Comparison of ENCODE assay signal across 1 cellular context in the genomic region with DNA sequence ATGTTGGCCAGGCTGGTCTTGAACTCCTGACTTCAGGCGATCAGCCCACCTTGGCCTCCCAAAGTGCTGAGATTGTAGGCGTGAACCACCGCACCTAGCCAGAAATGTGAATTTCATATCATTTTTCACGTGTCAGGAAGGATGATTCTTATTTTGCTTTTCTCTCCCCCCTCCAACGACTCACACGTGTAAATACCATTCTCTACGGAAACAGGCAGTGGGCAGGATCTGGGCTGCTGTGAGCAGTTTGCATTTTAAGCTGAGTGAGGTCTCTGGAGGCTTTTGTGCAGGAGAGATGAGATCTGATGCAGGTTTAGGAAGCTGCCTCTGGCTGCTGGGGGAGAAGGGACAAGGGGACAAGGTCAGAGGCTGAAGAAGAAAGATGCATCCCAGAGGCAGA.
TF ChIP-seq lines count a peak whose summit lies in the region.

No MANE protein-coding gene starts in this region.

TF ChIP-seq in IMR-90, 13 proteins besides CTCF, POLR2A, EP300 and RAD21:
- no peak for TF ChIP-seq NFE2L2 (IDR thresholded peaks at IDR 0.05; ENCODE audit: low read depth, low read length)
- TF ChIP-seq BHLHE40 (IDR thresholded peaks at IDR 0.05; ENCODE audit: low read depth, low read length), result no peak
- TF ChIP-seq CEBPB (IDR thresholded peaks at IDR 0.05; ENCODE audit: low read depth, low read length), result no peak
- no peak for TF ChIP-seq MXI1 (IDR thresholded peaks at IDR 0.05; ENCODE audit: borderline replicate concordance, low read depth, low read length)
- no peak for TF ChIP-seq RFX5 (IDR thresholded peaks at IDR 0.05; ENCODE audit: low read depth, low read length)
- no peak for TF ChIP-seq RCOR1 (IDR thresholded peaks at IDR 0.05; ENCODE audit: insufficient replicate concordance, low read length)
- no peak for TF ChIP-seq FOS (IDR thresholded peaks at IDR 0.05; ENCODE audit: low read depth, low read length)
- no peak for TF ChIP-seq MAFK (IDR thresholded peaks at IDR 0.05; ENCODE audit: low read depth, low read length)
- TF ChIP-seq CHD1 (IDR thresholded peaks at IDR 0.05; ENCODE audit: low read depth, low read length), result no peak
- TF ChIP-seq USF2 (IDR thresholded peaks at IDR 0.05; ENCODE audit: low read depth, low read length), result no peak
- no peak for TF ChIP-seq ELK1 (IDR thresholded peaks at IDR 0.05; ENCODE audit: borderline replicate concordance, low read depth, low read length)
- TF ChIP-seq SMC3 (IDR thresholded peaks at IDR 0.05; ENCODE audit: low read depth, low read length), result no peak
- no peak for TF ChIP-seq MAZ (IDR thresholded peaks at IDR 0.05; ENCODE audit: borderline replicate concordance, low read depth, low read length)
TF ChIP-seq in IMR-90: peak in this region for 0.
